ENCODE assay signal across 25 cellular contexts in genomic region chr13:64223016-64223415, GRCh38.
"Had no signal": no experiment of that assay in that cellular context is flagged by ENCODE, and none has a peak within 500 bp of the region (broad histone marks: within the 10 kb centered on the region; RNA-seq: fewer than 3 reads in every experiment).

No MANE protein-coding gene starts in this region.

- H2AFZ ChIP-seq: hepatocyte had no signal

- ATAC-seq: effector memory CD8-positive, alpha-beta T cell; esophagus mucosa; foreskin keratinocyte; gastrocnemius medialis; gastroesophageal sphincter; heart left ventricle; heart right ventricle had no signal

- H3K4me2 ChIP-seq: hepatocyte had no signal

- H3K9me3 ChIP-seq: colonic mucosa, gastrocnemius medialis had no signal

- H3K4me3 ChIP-seq: colonic mucosa, coronary artery, dorsolateral prefrontal cortex, esophagus muscularis mucosa, esophagus squamous epithelium, gastrocnemius medialis, gastroesophageal sphincter, heart left ventricle, heart right ventricle, hepatocyte had no signal

- H3K27me3 ChIP-seq: colonic mucosa, esophagus muscularis mucosa, esophagus squamous epithelium, foreskin keratinocyte, gastrocnemius medialis, gastroesophageal sphincter, heart left ventricle, heart right ventricle, hepatocyte had no signal

- H3K27ac ChIP-seq: colonic mucosa, coronary artery, dorsolateral prefrontal cortex, epithelial cell of prostate, esophagus muscularis mucosa, esophagus squamous epithelium, foreskin keratinocyte, gastrocnemius medialis, gastroesophageal sphincter, heart left ventricle, heart right ventricle, hepatocyte had no signal

- DNase-seq: colonic mucosa; cortex of kidney; dermis blood vessel endothelial cell; dorsolateral prefrontal cortex; effector CD4-positive, alpha-beta T cell; effector CD8-positive, alpha-beta T cell; effector memory CD4-positive, alpha-beta T cell; effector memory CD8-positive, alpha-beta T cell; endodermal cell; erythroblast; esophagus squamous epithelium; foreskin fibroblast; foreskin keratinocyte; foreskin melanocyte; gastrocnemius medialis; glutamatergic neuron; head of caudate nucleus; heart left ventricle; heart right ventricle had no signal

- H3K4me1 ChIP-seq: colonic mucosa, esophagus muscularis mucosa, esophagus squamous epithelium, foreskin keratinocyte, gastrocnemius medialis, gastroesophageal sphincter, heart left ventricle, heart right ventricle had no signal

- H3K79me2 ChIP-seq: hepatocyte had no signal

- H3K36me3 ChIP-seq: colonic mucosa, esophagus muscularis mucosa, esophagus squamous epithelium, gastrocnemius medialis, gastroesophageal sphincter, heart left ventricle, heart right ventricle had no signal
